ENCODE assay signal across 9 cellular contexts in the genomic region with DNA sequence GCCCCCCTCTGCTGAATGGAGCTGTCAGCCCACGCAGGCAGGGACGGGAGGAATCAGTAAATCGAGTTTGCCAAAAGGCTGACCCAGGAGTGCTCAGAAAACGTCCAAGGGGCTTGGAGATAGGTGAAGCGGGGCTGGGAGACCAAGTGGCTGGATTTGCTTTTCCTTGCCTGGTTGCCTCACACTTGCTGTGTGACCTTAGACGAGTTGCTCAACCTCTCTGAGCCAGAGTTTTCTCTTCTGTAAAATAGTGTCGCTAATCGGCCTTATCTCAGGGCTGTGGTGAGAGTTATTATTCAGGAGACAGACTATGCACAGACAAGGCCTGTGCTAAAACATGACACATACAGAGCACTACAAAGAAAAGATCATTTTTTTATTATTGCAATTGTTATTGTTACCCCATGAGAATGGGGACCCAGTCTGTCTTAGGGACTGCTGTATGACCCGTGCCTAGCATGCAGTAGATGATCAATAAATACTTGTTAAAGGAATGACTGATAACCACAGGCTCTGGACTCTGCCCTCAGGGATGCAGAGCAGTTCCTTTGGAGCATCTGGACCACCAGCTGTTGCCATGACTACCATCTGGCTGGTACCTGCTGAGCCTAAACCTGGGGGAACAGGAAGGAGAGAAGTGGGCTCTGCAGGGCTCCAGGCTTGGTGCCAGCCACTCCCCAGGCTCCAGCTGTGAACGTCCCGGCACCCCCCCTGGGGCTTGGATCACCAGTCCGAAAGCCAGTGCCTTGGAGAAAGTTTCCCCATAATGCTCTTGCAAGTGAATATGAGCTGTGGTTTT. TPM values are rescaled to one million over a fixed set of nuclear protein-coding genes. Genes with fewer than 3 reads are reported as not detected.
A peak's percentile ranks its signal among the peaks of the same experiment; 100 is the strongest.
DNase-seq lines count a peak whose midpoint lies in the region; ATAC-seq, FAIRE-seq and TF ChIP-seq lines count a peak whose summit lies in the region.
"Had no signal": no experiment of that assay in that cellular context is flagged by ENCODE, and none has a peak within 500 bp of the region (broad histone marks: within the 10 kb centered on the region; RNA-seq: fewer than 3 reads in every experiment).

No MANE protein-coding gene starts in this region.

- TF ChIP-seq EP300 in A549 (IDR thresholded peaks at IDR 0.05), result no peak

- CTCF ChIA-PET in A549 (lab: Yijun Ruan, JAX), result interaction anchor here (0.6 to 5.7 kb wide), 39 partner anchors 8 to 348 kb away, joined by 3 to 96 read pairs (median 6); no protein-coding TSS in a partner anchor

- H3K4me2 ChIP-seq in A549, result peak overlapping the region; percentile 94

- no peaks in the 10 kb centered on the region for H3K9me3 ChIP-seq in A549
- H3K9me3 ChIP-seq in lung (ENCODE audit: control insufficient read depth in 2 of 2, insufficient read depth in 1 of 2, low read length in 1 of 2), result peaks cover 0 to 3% of the 10 kb centered on the region in 2 donors

- POLR2A ChIA-PET in A549 (lab: Yijun Ruan, JAX), result interaction anchor here (1.4 kb wide), 1 partner anchor 17 kb away, joined by 4 read pairs; no protein-coding TSS in a partner anchor

- no peak for TF ChIP-seq POLR2A in A549 (IDR thresholded peaks at IDR 0.05; ENCODE audit: low read length)

- H3K4me3 Mint-ChIP-seq in activated naive CD8-positive, alpha-beta T cell treated with anti-CD3 and anti-CD28 coated beads, Interleukin-2, amount 50 U/mL, for 24 hours, result peak overlapping the region; percentile 71

- H3K4me3 ChIP-seq in A549, result peak overlapping the region; percentile 48
- peak overlapping the region; percentile 31 for H3K4me3 ChIP-seq in HL-60 (replicated peaks; ENCODE audit: insufficient read depth, low read length)
- peak overlapping the region; percentile 24 for H3K4me3 ChIP-seq in lung

- no peaks in the 10 kb centered on the region for H3K9me3 Mint-ChIP-seq in activated naive CD8-positive, alpha-beta T cell treated with anti-CD3 and anti-CD28 coated beads, Interleukin-2, amount 50 U/mL, for 24 hours

- peak overlapping the region; percentile 71 for H3K27ac Mint-ChIP-seq in activated naive CD8-positive, alpha-beta T cell treated with anti-CD3 and anti-CD28 coated beads, Interleukin-2, amount 50 U/mL, for 24 hours

- H3K4me1 ChIP-seq in A549 (peaks cover 36% of the 10 kb centered on the region), lung (ENCODE audit: control insufficient read depth in 2 of 2, insufficient read depth in 2 of 2, low read length in 2 of 2) (peaks cover 0 to 6% of the 10 kb centered on the region in 2 donors)

- ATAC-seq in A549 (no peak), lung (ENCODE audit: insufficient read depth, low FRiP score) (no peak)
- ATAC-seq in activated naive CD8-positive, alpha-beta T cell treated with anti-CD3 and anti-CD28 coated beads, Interleukin-2, amount 50 U/mL, for 24 hours, result no peak

- H3K36me3 ChIP-seq in lung (ENCODE audit: control insufficient read depth in 2 of 2, insufficient read depth in 2 of 2, low read length in 2 of 2), result no peaks in the 10 kb centered on the region

- peak overlapping the region; percentile 75 to 94 for H3K27ac ChIP-seq in A549
- no peak overlapping the region for H3K27ac ChIP-seq in HL-60 (replicated peaks)
- H3K27ac ChIP-seq in lung (ENCODE audit: low read depth in 1 of 2, low read length in 1 of 2), result no peak overlapping the region

- peaks cover 16% of the 10 kb centered on the region for H3K4me1 Mint-ChIP-seq in activated naive CD8-positive, alpha-beta T cell treated with anti-CD3 and anti-CD28 coated beads, Interleukin-2, amount 50 U/mL, for 24 hours

- TF ChIP-seq RAD21 in A549 (conservative IDR thresholded peaks at IDR 0.05 in 1 of 2, IDR thresholded peaks at IDR 0.05 in 1 of 2), result no peak

- H3K27me3 ChIP-seq in HL-60 (ENCODE audit: insufficient read depth, poor library complexity, severe bottlenecking) (peaks cover 12% of the 10 kb centered on the region), lung (ENCODE audit: control insufficient read depth, insufficient read depth) (no peaks in the 10 kb centered on the region)

- TF ChIP-seq CTCF in A549 (IDR thresholded peaks at IDR 0.05), result no peak
- TF ChIP-seq CTCF in HL-60 (IDR thresholded peaks at IDR 0.05; ENCODE audit: insufficient read depth, low read length), result no peak
- TF ChIP-seq CTCF in lung (IDR thresholded peaks at IDR 0.05; ENCODE audit: control extremely low read depth, extremely low read depth), result no peak

- WGBS in A549 (ENCODE audit: missing lambda C conversion rate), result 58% methylated on average over 12 of the region's 12 CpGs
- WGBS in lung, 2 donors, result 29 to 35% methylated on average over 12 of the region's 12 CpGs

- H3K36me3 Mint-ChIP-seq in activated naive CD8-positive, alpha-beta T cell treated with anti-CD3 and anti-CD28 coated beads, Interleukin-2, amount 50 U/mL, for 24 hours (ENCODE audit: low read depth), result no peaks in the 10 kb centered on the region

- no peak for FAIRE-seq in A549 (lab: Jason Lieb, UNC)
- FAIRE-seq: colon had no signal

- H3K27me3 Mint-ChIP-seq in activated naive CD8-positive, alpha-beta T cell treated with anti-CD3 and anti-CD28 coated beads, Interleukin-2, amount 50 U/mL, for 24 hours, result peaks cover 35% of the 10 kb centered on the region

- DNase-seq in A549 (ENCODE audit: low read depth in 1 of 2, low spot score in 1 of 2) (no peak), HL-60 (ENCODE audit: low read depth in 1 of 2, low spot score in 1 of 2) (no peak), lung (ENCODE audit: low spot score) (no peak), dedifferentiated amniotic fluid mesenchymal stem cell (ENCODE audit: extremely low spot score) (no peak), putamen (ENCODE audit: low spot score) (no peak), EL (no peak), hippocampal formation (lab: John Stamatoyannopoulos, UW) (no peak)
- no peak for DNase-seq in activated naive CD8-positive, alpha-beta T cell treated with anti-CD3 and anti-CD28 coated beads, Interleukin-2, amount 50 U/mL, for 24 hours

TF ChIP-seq in A549, 52 proteins besides CTCF, POLR2A, EP300 and RAD21:
- TF ChIP-seq BHLHE40 (IDR thresholded peaks at IDR 0.05; ENCODE audit: low read depth, low read length) (no peak), ZFP36 (IDR thresholded peaks at IDR 0.05; ENCODE audit: borderline replicate concordance, partially characterized antibody) (peak; percentile 90), KDM1A (IDR thresholded peaks at IDR 0.05; ENCODE audit: low read depth) (peak; percentile 72), CBX2 (IDR thresholded peaks at IDR 0.05; ENCODE audit: borderline replicate concordance, low read depth) (no peak)
- TF ChIP-seq, protein P1, sequence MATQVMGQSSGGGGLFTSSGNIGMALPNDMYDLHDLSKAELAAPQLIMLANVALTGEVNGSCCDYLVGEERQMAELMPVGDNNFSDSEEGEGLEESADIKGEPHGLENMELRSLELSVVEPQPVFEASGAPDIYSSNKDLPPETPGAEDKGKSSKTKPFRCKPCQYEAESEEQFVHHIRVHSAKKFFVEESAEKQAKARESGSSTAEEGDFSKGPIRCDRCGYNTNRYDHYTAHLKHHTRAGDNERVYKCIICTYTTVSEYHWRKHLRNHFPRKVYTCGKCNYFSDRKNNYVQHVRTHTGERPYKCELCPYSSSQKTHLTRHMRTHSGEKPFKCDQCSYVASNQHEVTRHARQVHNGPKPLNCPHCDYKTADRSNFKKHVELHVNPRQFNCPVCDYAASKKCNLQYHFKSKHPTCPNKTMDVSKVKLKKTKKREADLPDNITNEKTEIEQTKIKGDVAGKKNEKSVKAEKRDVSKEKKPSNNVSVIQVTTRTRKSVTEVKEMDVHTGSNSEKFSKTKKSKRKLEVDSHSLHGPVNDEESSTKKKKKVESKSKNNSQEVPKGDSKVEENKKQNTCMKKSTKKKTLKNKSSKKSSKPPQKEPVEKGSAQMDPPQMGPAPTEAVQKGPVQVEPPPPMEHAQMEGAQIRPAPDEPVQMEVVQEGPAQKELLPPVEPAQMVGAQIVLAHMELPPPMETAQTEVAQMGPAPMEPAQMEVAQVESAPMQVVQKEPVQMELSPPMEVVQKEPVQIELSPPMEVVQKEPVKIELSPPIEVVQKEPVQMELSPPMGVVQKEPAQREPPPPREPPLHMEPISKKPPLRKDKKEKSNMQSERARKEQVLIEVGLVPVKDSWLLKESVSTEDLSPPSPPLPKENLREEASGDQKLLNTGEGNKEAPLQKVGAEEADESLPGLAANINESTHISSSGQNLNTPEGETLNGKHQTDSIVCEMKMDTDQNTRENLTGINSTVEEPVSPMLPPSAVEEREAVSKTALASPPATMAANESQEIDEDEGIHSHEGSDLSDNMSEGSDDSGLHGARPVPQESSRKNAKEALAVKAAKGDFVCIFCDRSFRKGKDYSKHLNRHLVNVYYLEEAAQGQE (IDR thresholded peaks at IDR 0.05), result no peak

RNA-seq across cellular contexts. Expression of a gene that starts 0.9 kb away (rescaled TPM):
- polyA plus RNA-seq in A549 (2011; rRNA removed) (0.33 and 0.49 TPM in 2 replicates), A549 (2017; fragmentation: RNase III; extraction: RNeasy Plus Mini Kit Qiagen cat#74134 plus additional on column Dnase treatment) (0.41 to 0.67 TPM (median 0.43 TPM) in 3 replicates), lung (1 to 10 TPM in 1 of 2 donors, under 1 TPM in 1; 0.81 to 1.5 TPM)
- polyA plus RNA-seq in A549 (2012; cell fraction: cytosol; rRNA removed), result 0.73 and 1.3 TPM in 2 replicates
- polyA plus RNA-seq in A549 (2012; cell fraction: nucleus; rRNA removed), result 0.76 and 0.90 TPM in 2 replicates
- polyA minus RNA-seq in A549 (2011; rRNA and poly(A)+ RNA removed), result 0.58 and 0.66 TPM in 2 replicates
- total RNA-seq in lung, result 1 to 10 TPM in 1 of 2 donors, under 1 TPM in 1; 0.48 to 2.6 TPM

RNA-seq across cellular contexts. Expression of a gene that starts 31.4 kb away (rescaled TPM):
- polyA plus RNA-seq in A549 (2011; rRNA removed) (9.9 and 10.1 TPM in 2 replicates), A549 (2017; fragmentation: RNase III; extraction: RNeasy Plus Mini Kit Qiagen cat#74134 plus additional on column Dnase treatment) (11.1 to 13.9 TPM (median 12.3 TPM) in 3 replicates), lung (10 to 100 TPM; 24.1 to 92.1 TPM)
- polyA plus RNA-seq in A549 (2012; cell fraction: cytosol; rRNA removed), result 32.0 and 52.5 TPM in 2 replicates
- 59.4 and 69.8 TPM in 2 replicates for polyA plus RNA-seq in A549 (2012; cell fraction: nucleus; rRNA removed)
- 4.5 and 6.9 TPM in 2 replicates for polyA minus RNA-seq in A549 (2011; rRNA and poly(A)+ RNA removed)
- total RNA-seq in lung, result 10 to 100 TPM in 1 of 2 donors, under 1 TPM in 1; 0.23 to 44.8 TPM

Comparison
In these comparisons a context has a peak if more than half of its experiments do, and no peak if none do; other contexts are left out.
1. H3K27ac ChIP-seq: peak in A549 (2 of 2); none in HL-60 (single experiment) and lung (0 of 2).
2. Peak in every context shown above with its lines, with median percentiles within 50 percentile points of each other: H3K4me3 ChIP-seq.